Comparison of ENCODE assay signal across 12 cellular contexts in genomic region chr15:69723404-69724097, GRCh38.
DNase-seq lines count a peak whose midpoint lies in the region; ATAC-seq and TF ChIP-seq lines count a peak whose summit lies in the region.
"Had no signal": no experiment of that assay in that cellular context is flagged by ENCODE, and none has a peak within 500 bp of the region (broad histone marks: within the 10 kb centered on the region; RNA-seq: fewer than 3 reads in every experiment).

No MANE protein-coding gene starts in this region.

- POLR2A ChIA-PET in SK-N-SH (lab: Yijun Ruan, JAX) = no interaction called here

- H3F3A ChIP-seq in SK-N-SH (replicated peaks; ENCODE audit: insufficient read depth) = no peaks in the 10 kb centered on the region

- H3K27ac Mint-ChIP-seq in HFFc6 (no peak overlapping the region), glutamatergic neuron (ENCODE audit: unreplicated experiment) (no peak overlapping the region)

- DNase-seq in DMS79 (lab: John Stamatoyannopoulos, UW) = peak; percentile 33
- no peak for DNase-seq in HFFc6
- DNase-seq in SK-N-SH = peak; percentile 49
- DNase-seq in iPS-NIHi7 (ENCODE audit: extremely low spot score) = peak; percentile 53
- no peak for DNase-seq in glutamatergic neuron
- no peak for DNase-seq in KBM-7
- DNase-seq: NK-92 treated with Interleukin-12 subunit alpha and Interleukin-12 subunit beta, amount 100 ng/mL, for 24 hours; stimulated activated naive CD8-positive, alpha-beta T cell treated with anti-CD3 and anti-CD28 coated beads, Interleukin-15, amount 100 ng/mL, for 72 hours had no signal

- H3K36me3 Mint-ChIP-seq in HFFc6 (ENCODE audit: low read depth) (no peaks in the 10 kb centered on the region), glutamatergic neuron (ENCODE audit: unreplicated experiment) (no peaks in the 10 kb centered on the region)

- TF ChIP-seq EP300 in SK-N-SH (IDR thresholded peaks at IDR 0.05; ENCODE audit: borderline replicate concordance in 1 of 2, low read depth in 1 of 2, low read length in 1 of 2) = no peak

- H3K9ac ChIP-seq in SK-N-SH = no peak overlapping the region

- 61% methylated on average over 7 of the region's 7 CpGs for WGBS in SK-N-SH (ENCODE audit: low lambda C conversion rate)

- no peak overlapping the region for H2AFZ ChIP-seq in SK-N-SH (ENCODE audit: low read depth)
- H2AFZ ChIP-seq: hepatocyte had no signal

- no peaks in the 10 kb centered on the region for H3K36me3 ChIP-seq in SK-N-SH (replicated peaks in 1 of 2; ENCODE audit: control insufficient read depth in 1 of 2, insufficient read depth in 2 of 2, low read length in 1 of 2)

- H3K4me3 ChIP-seq in SK-N-SH (ENCODE audit: low read depth in 2 of 2, low read length in 1 of 2) = no peak overlapping the region
- H3K4me3 ChIP-seq: coronary artery, hepatocyte had no signal

- in situ Hi-C loops in KBM-7 (cut with MboI; ENCODE audit: low pct_unique_long_range_greater_than_20kb, low sequenced_read_pairs) = no loop called here

- H3K4me2 ChIP-seq in SK-N-SH = no peak overlapping the region
- H3K4me2 ChIP-seq: hepatocyte had no signal

- no peaks in the 10 kb centered on the region for H3K9me3 ChIP-seq in SK-N-SH

- no peaks in the 10 kb centered on the region for H4K20me1 ChIP-seq in SK-N-SH (ENCODE audit: insufficient read depth)

- TF ChIP-seq CTCF in HFFc6 (IDR thresholded peaks at IDR 0.05) (peak; percentile 42), SK-N-SH (IDR thresholded peaks at IDR 0.05) (peak; percentile 26), glutamatergic neuron (IDR thresholded peaks at IDR 0.05; ENCODE audit: partially characterized antibody, unreplicated experiment) (no peak)

- H3K9me3 Mint-ChIP-seq in HFFc6 (no peaks in the 10 kb centered on the region), glutamatergic neuron (ENCODE audit: unreplicated experiment) (no peaks in the 10 kb centered on the region)
- H3K9me3 Mint-ChIP-seq: stimulated activated naive CD8-positive, alpha-beta T cell treated with anti-CD3 and anti-CD28 coated beads, Interleukin-15, amount 100 ng/mL, for 72 hours had no signal

- H3K27me3 ChIP-seq in SK-N-SH (ENCODE audit: insufficient read depth) = peaks cover 6% of the 10 kb centered on the region; the same call in 1 of the 2 replicates
- H3K27me3 ChIP-seq: hepatocyte had no signal

- CTCF ChIA-PET in SK-N-SH (lab: Yijun Ruan, JAX) = interaction anchor here (0.7 to 2.4 kb wide), 13 partner anchors 9 to 367 kb away, joined by 3 to 9 read pairs (median 4); no protein-coding TSS in a partner anchor

- TF ChIP-seq RAD21 in SK-N-SH (IDR thresholded peaks at IDR 0.05; ENCODE audit: low read length) = peak; percentile 40; the same call in 1 of the 2 replicates

- H3K4me1 ChIP-seq in SK-N-SH (ENCODE audit: control insufficient read depth in 1 of 2, insufficient read depth in 2 of 2, low read depth in 1 of 2, low read length in 1 of 2) = peaks cover 0 to 5% of the 10 kb centered on the region in 2 experiments; a peak in 1 of 4 replicates

- no peak overlapping the region for H3K27ac ChIP-seq in SK-N-SH (ENCODE audit: low read depth in 2 of 2, low read length in 1 of 2)
- H3K27ac ChIP-seq: coronary artery, hepatocyte had no signal

- ATAC-seq in GM21526 (IDR thresholded peaks at IDR 0.05; ENCODE audit: low FRiP score, unreplicated experiment) (no peak), HG02840 (IDR thresholded peaks at IDR 0.05; ENCODE audit: low FRiP score, unreplicated experiment) (no peak)
- ATAC-seq: stimulated activated naive CD8-positive, alpha-beta T cell treated with anti-CD3 and anti-CD28 coated beads, Interleukin-15, amount 100 ng/mL, for 72 hours had no signal

- H3K27me3 Mint-ChIP-seq in HFFc6 (ENCODE audit: insufficient read depth) (peaks cover 53% of the 10 kb centered on the region), glutamatergic neuron (ENCODE audit: unreplicated experiment) (peaks cover 3% of the 10 kb centered on the region)

- no peak overlapping the region for H3K4me3 Mint-ChIP-seq in HFFc6
- H3K4me3 Mint-ChIP-seq in glutamatergic neuron (ENCODE audit: unreplicated experiment) = no peak overlapping the region
- H3K4me3 Mint-ChIP-seq: stimulated activated naive CD8-positive, alpha-beta T cell treated with anti-CD3 and anti-CD28 coated beads, Interleukin-15, amount 100 ng/mL, for 72 hours had no signal

- H3K79me2 ChIP-seq in SK-N-SH (ENCODE audit: insufficient read depth) = no peaks in the 10 kb centered on the region
- H3K79me2 ChIP-seq: hepatocyte had no signal

- no peaks in the 10 kb centered on the region for H3K9me2 ChIP-seq in SK-N-SH

- H3K4me1 Mint-ChIP-seq in HFFc6 (ENCODE audit: low read depth) = peaks cover 13% of the 10 kb centered on the region
- H3K4me1 Mint-ChIP-seq in glutamatergic neuron (ENCODE audit: low read depth, unreplicated experiment) = no peaks in the 10 kb centered on the region

TF ChIP-seq in SK-N-SH, 30 proteins besides CTCF, POLR2A, EP300 and RAD21:
- no peak for TF ChIP-seq EZH2phosphoT487 (IDR thresholded peaks at IDR 0.05; ENCODE audit: borderline replicate concordance, low read depth)
- no peak for TF ChIP-seq YY1 (IDR thresholded peaks at IDR 0.05; ENCODE audit: low read depth)
- no peak for TF ChIP-seq FOSL2 (IDR thresholded peaks at IDR 0.05; ENCODE audit: borderline replicate concordance, low read depth)
- no peak for TF ChIP-seq ELF1 (IDR thresholded peaks at IDR 0.05)
- TF ChIP-seq FOXM1 (IDR thresholded peaks at IDR 0.05; ENCODE audit: low read depth) = no peak
- no peak for TF ChIP-seq RFX5 (IDR thresholded peaks at IDR 0.05; ENCODE audit: low read length)
- no peak for TF ChIP-seq RCOR1 (IDR thresholded peaks at IDR 0.05; ENCODE audit: low read length)
- TF ChIP-seq GATA2 (CRISPR knock-in tag; IDR thresholded peaks at IDR 0.05) = no peak
- no peak for TF ChIP-seq PBX3 (IDR thresholded peaks at IDR 0.05)
- TF ChIP-seq USF1 (IDR thresholded peaks at IDR 0.05; ENCODE audit: borderline replicate concordance, low read depth) = no peak
- no peak for TF ChIP-seq TCF12 (IDR thresholded peaks at IDR 0.05)
- TF ChIP-seq NRF1 (IDR thresholded peaks at IDR 0.05; ENCODE audit: low read depth, low read length) = no peak

Comparison
In these comparisons a context has a peak if more than half of its experiments do, and no peak if none do; other contexts are left out.
1. DNase-seq: peak in DMS79 (single experiment), SK-N-SH (single experiment) and iPS-NIHi7 (single experiment); none in HFFc6 (single experiment), glutamatergic neuron (single experiment) and KBM-7 (single experiment).